Comparison of ENCODE assay signal across 24 cellular contexts in genomic region chr1:181538836-181539235, GRCh38. TPM values are rescaled to one million over a fixed set of nuclear protein-coding genes. Genes with fewer than 3 reads are reported as not detected.
"Had no signal": no experiment of that assay in that cellular context is flagged by ENCODE, and none has a peak within 500 bp of the region (broad histone marks: within the 10 kb centered on the region; RNA-seq: fewer than 3 reads in every experiment).

No MANE protein-coding gene starts in this region.

- H3K9me3 ChIP-seq: heart right ventricle, left ventricle myocardium inferior, lower lobe of right lung, pancreas, tibial nerve, upper lobe of right lung, vagina had no signal

- H3K27ac Mint-ChIP-seq: dendritic cell treated with granulocyte-macrophage colony-stimulating factor and Interleukin-4, amounts not matched to agents 40 ng/mL and 50 ng/mL, for 4 days; effector memory CD8-positive, alpha-beta T cell; natural killer cell treated with Interleukin-12 subunit alpha and Interleukin-12 subunit beta and Interleukin-15 and Interleukin-18, amount 100 ng/mL, for 72 hours; progenitor cell of endocrine pancreas; stimulated activated memory B cell treated with anti-CD40 and anti-IgM and Interleukin-4, amounts not matched to agents 10 μg/mL and 1 μg/mL and 100 μg/mL, for 72 hours; stimulated activated naive CD8-positive, alpha-beta T cell treated with anti-CD3 and anti-CD28 coated beads, Interleukin-15, Interleukin-2, amounts not matched to agents 100 ng/mL and 50 ng/mL, for 24 hours had no signal

- H3K27me3 ChIP-seq: tibial nerve, vagina had no signal

- H3K4me2 ChIP-seq: smooth muscle cell had no signal

- ATAC-seq: effector memory CD8-positive, alpha-beta T cell; heart right ventricle; left cardiac atrium; lower lobe of right lung; natural killer cell treated with Interleukin-12 subunit alpha and Interleukin-12 subunit beta and Interleukin-15 and Interleukin-18, amount 100 ng/mL, for 72 hours; pancreas; right cardiac atrium; stimulated activated memory B cell treated with anti-CD40 and anti-IgM and Interleukin-4, amounts not matched to agents 10 μg/mL and 1 μg/mL and 100 μg/mL, for 72 hours; upper lobe of right lung had no signal

- DNase-seq: effector memory CD8-positive, alpha-beta T cell; erythroblast; heart right ventricle; hypothalamus; islet precursor cell; left cardiac atrium; left ventricle myocardium inferior; lower lobe of right lung; mesenchymal stem cell; midbrain; occipital lobe; pancreas; right cardiac atrium; stimulated activated CD4-positive, alpha-beta T cell treated with anti-CD3 and anti-CD28 coated beads, Interleukin-2, amount 100 ng/mL, for 48 hours; stimulated activated CD8-positive, alpha-beta memory T cell treated with anti-CD3 and anti-CD28 coated beads, Interleukin-4, amount 100 ng/mL, for 48 hours; upper lobe of right lung had no signal

- H3K36me3 ChIP-seq: heart right ventricle, left ventricle myocardium inferior, lower lobe of right lung, pancreas, tibial nerve, upper lobe of right lung, vagina had no signal

- H3K36me3 Mint-ChIP-seq: natural killer cell treated with Interleukin-12 subunit alpha and Interleukin-12 subunit beta and Interleukin-15 and Interleukin-18, amount 100 ng/mL, for 72 hours; stimulated activated memory B cell treated with anti-CD40 and anti-IgM and Interleukin-4, amounts not matched to agents 10 μg/mL and 1 μg/mL and 100 μg/mL, for 72 hours had no signal

- H3K4me3 Mint-ChIP-seq: dendritic cell treated with granulocyte-macrophage colony-stimulating factor and Interleukin-4, amounts not matched to agents 40 ng/mL and 50 ng/mL, for 4 days; effector memory CD8-positive, alpha-beta T cell; natural killer cell treated with Interleukin-12 subunit alpha and Interleukin-12 subunit beta and Interleukin-15 and Interleukin-18, amount 100 ng/mL, for 72 hours; stimulated activated memory B cell treated with anti-CD40 and anti-IgM and Interleukin-4, amounts not matched to agents 10 μg/mL and 1 μg/mL and 100 μg/mL, for 72 hours; stimulated activated naive CD8-positive, alpha-beta T cell treated with anti-CD3 and anti-CD28 coated beads, Interleukin-15, Interleukin-2, amounts not matched to agents 100 ng/mL and 50 ng/mL, for 24 hours had no signal

- H3K9me3 Mint-ChIP-seq: effector memory CD8-positive, alpha-beta T cell; natural killer cell treated with Interleukin-12 subunit alpha and Interleukin-12 subunit beta and Interleukin-15 and Interleukin-18, amount 100 ng/mL, for 72 hours; stimulated activated naive CD8-positive, alpha-beta T cell treated with anti-CD3 and anti-CD28 coated beads, Interleukin-15, Interleukin-2, amounts not matched to agents 100 ng/mL and 50 ng/mL, for 24 hours had no signal

- H3K4me3 ChIP-seq: heart right ventricle, left ventricle myocardium inferior, lower lobe of right lung, pancreas, smooth muscle cell, tibial nerve, upper lobe of right lung, vagina had no signal

- H3K4me1 ChIP-seq: lower lobe of right lung, pancreas, tibial nerve, upper lobe of right lung, vagina had no signal

- H3K27ac ChIP-seq: heart right ventricle, left ventricle myocardium inferior, lower lobe of right lung, pancreas, tibial nerve, upper lobe of right lung, vagina had no signal

RNA-seq across cellular contexts. Expression of gene CACNA1E, which starts 55.5 kb away (rescaled TPM):
- total RNA-seq: smooth muscle cell, tibial nerve, vagina had no signal
- polyA plus RNA-seq: smooth muscle cell had no signal
